Comparison of ENCODE assay signal across 18 cellular contexts in genomic region chr1:962381-963350, GRCh38. TPM values are rescaled to one million over a fixed set of nuclear protein-coding genes. Genes with fewer than 3 reads are reported as not detected.
DNase-seq lines count a peak whose midpoint lies in the region; ATAC-seq and TF ChIP-seq lines count a peak whose summit lies in the region.
"Had no signal": no experiment of that assay in that cellular context is flagged by ENCODE, and none has a peak within 500 bp of the region (broad histone marks: within the 10 kb centered on the region; RNA-seq: fewer than 3 reads in every experiment).

No MANE protein-coding gene starts in this region.

- ATAC-seq in activated T-cell treated with anti-CD3 and anti-CD28 coated beads, Interleukin-2, amount 50 U/mL, for 4 hours = no peak
- no peak for ATAC-seq in activated T-cell treated with anti-CD3 and anti-CD28 coated beads, Interleukin-2, amount 50 U/mL, for 72 hours (replicated peaks in 1 of 2)
- ATAC-seq in T-helper 17 cell = no peak
- ATAC-seq: gastrocnemius medialis, mucosa of descending colon had no signal

- intact Hi-C loops in dendritic cell treated with granulocyte-macrophage colony-stimulating factor and Interleukin-4, amounts not matched to agents 40 ng/mL and 50 ng/mL, for 4 days (cut with micrococcal nuclease) = no loop called here

- peak overlapping the region; percentile 64 for H3K4me3 Mint-ChIP-seq in activated T-cell treated with anti-CD3 and anti-CD28 coated beads, Interleukin-2, amount 50 U/mL, for 4 hours
- H3K4me3 Mint-ChIP-seq in activated T-cell treated with anti-CD3 and anti-CD28 coated beads, Interleukin-2, amount 50 U/mL, for 72 hours = peak overlapping the region in 1 of 2 donors; percentile 71
- H3K4me3 Mint-ChIP-seq in T-helper 17 cell (peak overlapping the region; percentile 77), osteocyte (ENCODE audit: unreplicated experiment) (peak overlapping the region; percentile 57)
- peak overlapping the region; percentile 40 for H3K4me3 Mint-ChIP-seq in dendritic cell treated with granulocyte-macrophage colony-stimulating factor and Interleukin-4, amounts not matched to agents 40 ng/mL and 50 ng/mL, for 4 days

- H3K9me3 ChIP-seq in T-helper 17 cell (ENCODE audit: control insufficient read depth, low read length, poor library complexity, severe bottlenecking) = no peaks in the 10 kb centered on the region
- H3K9me3 ChIP-seq: gastrocnemius medialis, mucosa of descending colon, testis had no signal

- no peak for DNase-seq in activated T-cell treated with anti-CD3 and anti-CD28 coated beads, Interleukin-2, amount 50 U/mL, for 4 hours
- DNase-seq in activated T-cell treated with anti-CD3 and anti-CD28 coated beads, Interleukin-2, amount 50 U/mL, for 72 hours = no peak
- DNase-seq in T-helper 17 cell (no peak), osteocyte (ENCODE audit: extremely low spot score, unreplicated experiment) (no peak), Ammon's horn (ENCODE audit: low spot score) (no peak), NCI-H1436 (lab: John Stamatoyannopoulos, UW) (no peak), T1000 (lab: John Stamatoyannopoulos, UW) (no peak)
- DNase-seq: mucosa of descending colon; NCI-H69; SHP77 treated with DMSO at 0.1 percent for 48 hours; stimulated activated CD4-positive, alpha-beta T cell treated with anti-CD3 and anti-CD28 coated beads, Interleukin-4, amount 100 ng/mL, for 24 hours; T-helper 9 cell; testis had no signal

- no peaks in the 10 kb centered on the region for H3K27me3 Mint-ChIP-seq in activated T-cell treated with anti-CD3 and anti-CD28 coated beads, Interleukin-2, amount 50 U/mL, for 4 hours (ENCODE audit: low read depth)
- H3K27me3 Mint-ChIP-seq in activated T-cell treated with anti-CD3 and anti-CD28 coated beads, Interleukin-2, amount 50 U/mL, for 72 hours (ENCODE audit: low read depth) = no peaks in the 10 kb centered on the region
- H3K27me3 Mint-ChIP-seq in T-helper 17 cell (no peaks in the 10 kb centered on the region), osteocyte (ENCODE audit: unreplicated experiment) (no peaks in the 10 kb centered on the region)
- peaks cover 35% of the 10 kb centered on the region for H3K27me3 Mint-ChIP-seq in dendritic cell treated with granulocyte-macrophage colony-stimulating factor and Interleukin-4, amounts not matched to agents 40 ng/mL and 50 ng/mL, for 4 days

- H3K4me1 Mint-ChIP-seq in activated T-cell treated with anti-CD3 and anti-CD28 coated beads, Interleukin-2, amount 50 U/mL, for 4 hours (ENCODE audit: low read depth) = peaks cover 22% of the 10 kb centered on the region
- peaks cover 18% of the 10 kb centered on the region for H3K4me1 Mint-ChIP-seq in activated T-cell treated with anti-CD3 and anti-CD28 coated beads, Interleukin-2, amount 50 U/mL, for 72 hours (ENCODE audit: low read depth)
- H3K4me1 Mint-ChIP-seq in T-helper 17 cell (peaks cover 7% of the 10 kb centered on the region), osteocyte (ENCODE audit: unreplicated experiment) (peaks cover 8% of the 10 kb centered on the region)
- H3K4me1 Mint-ChIP-seq in dendritic cell treated with granulocyte-macrophage colony-stimulating factor and Interleukin-4, amounts not matched to agents 40 ng/mL and 50 ng/mL, for 4 days (ENCODE audit: low read depth) = peaks cover 47% of the 10 kb centered on the region

- peaks cover 3% of the 10 kb centered on the region for H3K36me3 Mint-ChIP-seq in activated T-cell treated with anti-CD3 and anti-CD28 coated beads, Interleukin-2, amount 50 U/mL, for 4 hours (ENCODE audit: insufficient read depth)
- H3K36me3 Mint-ChIP-seq in activated T-cell treated with anti-CD3 and anti-CD28 coated beads, Interleukin-2, amount 50 U/mL, for 72 hours (ENCODE audit: insufficient read depth in 2 of 2) = peaks cover 2 to 3% of the 10 kb centered on the region in 2 donors
- H3K36me3 Mint-ChIP-seq in T-helper 17 cell (ENCODE audit: low read depth) = peaks cover under 1% of the 10 kb centered on the region
- peaks cover 50% of the 10 kb centered on the region for H3K36me3 Mint-ChIP-seq in dendritic cell treated with granulocyte-macrophage colony-stimulating factor and Interleukin-4, amounts not matched to agents 40 ng/mL and 50 ng/mL, for 4 days (ENCODE audit: low read depth)
- H3K36me3 Mint-ChIP-seq in osteocyte (ENCODE audit: unreplicated experiment) = peaks cover 2% of the 10 kb centered on the region

- no peak overlapping the region for H3K27ac Mint-ChIP-seq in activated T-cell treated with anti-CD3 and anti-CD28 coated beads, Interleukin-2, amount 50 U/mL, for 72 hours
- H3K27ac Mint-ChIP-seq in T-helper 17 cell = no peak overlapping the region
- H3K27ac Mint-ChIP-seq in dendritic cell treated with granulocyte-macrophage colony-stimulating factor and Interleukin-4, amounts not matched to agents 40 ng/mL and 50 ng/mL, for 4 days = no peak overlapping the region
- H3K27ac Mint-ChIP-seq in osteocyte (ENCODE audit: unreplicated experiment) = no peak overlapping the region

- H3K9me3 Mint-ChIP-seq in activated T-cell treated with anti-CD3 and anti-CD28 coated beads, Interleukin-2, amount 50 U/mL, for 4 hours = no peaks in the 10 kb centered on the region
- H3K9me3 Mint-ChIP-seq in activated T-cell treated with anti-CD3 and anti-CD28 coated beads, Interleukin-2, amount 50 U/mL, for 72 hours = no peaks in the 10 kb centered on the region
- no peaks in the 10 kb centered on the region for H3K9me3 Mint-ChIP-seq in dendritic cell treated with granulocyte-macrophage colony-stimulating factor and Interleukin-4, amounts not matched to agents 40 ng/mL and 50 ng/mL, for 4 days
- H3K9me3 Mint-ChIP-seq in osteocyte (ENCODE audit: unreplicated experiment) = no peaks in the 10 kb centered on the region

- TF ChIP-seq CTCF in osteocyte (IDR thresholded peaks at IDR 0.05) = no peak

RNA-seq across cellular contexts. Expression of gene KLHL17, which starts 2.3 kb away (rescaled TPM):
- 10 to 100 TPM; 32.1 to 36.6 (median 34.3) TPM for total RNA-seq in activated T-cell treated with anti-CD3 and anti-CD28 coated beads, Interleukin-2, amount 50 U/mL, for 4 hours
- total RNA-seq in activated T-cell treated with anti-CD3 and anti-CD28 coated beads, Interleukin-2, amount 50 U/mL, for 72 hours = 10 to 100 TPM; 12.7 to 22.8 TPM
- 10 to 100 TPM; 16.1 to 16.6 TPM for total RNA-seq in T-helper 17 cell
- 26.6 and 31.7 TPM in 2 replicates for total RNA-seq in osteocyte

RNA-seq across cellular contexts. Expression of gene NOC2L, which starts 3.6 kb away (rescaled TPM):
- 100 to 1,000 TPM; 292 to 315 (median 315) TPM for total RNA-seq in activated T-cell treated with anti-CD3 and anti-CD28 coated beads, Interleukin-2, amount 50 U/mL, for 4 hours
- 10 to 100 TPM; 72.7 to 90.0 TPM for total RNA-seq in activated T-cell treated with anti-CD3 and anti-CD28 coated beads, Interleukin-2, amount 50 U/mL, for 72 hours
- total RNA-seq in T-helper 17 cell (10 to 100 TPM; 45.2 to 51.7 TPM), osteocyte (60.5 and 63.3 TPM in 2 replicates)

RNA-seq across cellular contexts. Expression of gene PLEKHN1, which starts 3.6 kb away (rescaled TPM):
- total RNA-seq in activated T-cell treated with anti-CD3 and anti-CD28 coated beads, Interleukin-2, amount 50 U/mL, for 4 hours = 1 to 10 TPM; 1.6 to 2.4 (median 1.9) TPM
- 1 to 10 TPM; 1.9 to 2.3 TPM for total RNA-seq in activated T-cell treated with anti-CD3 and anti-CD28 coated beads, Interleukin-2, amount 50 U/mL, for 72 hours
- total RNA-seq in T-helper 17 cell (1 to 10 TPM; 3.4 to 4.3 TPM), osteocyte (0.21 TPM in 2 replicates)
- total RNA-seq: OCI-LY7, skeletal muscle tissue had no signal

RNA-seq across cellular contexts. Expression of gene PERM1, which starts 19.2 kb away (rescaled TPM):
- total RNA-seq in activated T-cell treated with anti-CD3 and anti-CD28 coated beads, Interleukin-2, amount 50 U/mL, for 4 hours = not detected
- not detected for total RNA-seq in activated T-cell treated with anti-CD3 and anti-CD28 coated beads, Interleukin-2, amount 50 U/mL, for 72 hours
- total RNA-seq in T-helper 17 cell (not detected), osteocyte (0.13 TPM in 1 of 2 replicates, not detected in the other)
- total RNA-seq: epithelial cell of proximal tubule, OCI-LY7 had no signal

RNA-seq across cellular contexts. Expression of gene HES4, which starts 37.2 kb away (rescaled TPM):
- 1 to 10 TPM; 1.3 to 3.0 (median 2.7) TPM for total RNA-seq in activated T-cell treated with anti-CD3 and anti-CD28 coated beads, Interleukin-2, amount 50 U/mL, for 4 hours
- 1 to 10 TPM; 7.8 to 9.9 TPM for total RNA-seq in activated T-cell treated with anti-CD3 and anti-CD28 coated beads, Interleukin-2, amount 50 U/mL, for 72 hours
- 10 to 100 TPM in 1 of 2 donors, 1 to 10 TPM in 1; 9.6 to 10.5 TPM for total RNA-seq in T-helper 17 cell
- total RNA-seq in osteocyte = 75.0 and 79.2 TPM in 2 replicates
- total RNA-seq: OCI-LY7 had no signal
